ENCODE assay signal across 16 cellular contexts in genomic region chr6:137093183-137094069, GRCh38. TPM values are rescaled to one million over a fixed set of nuclear protein-coding genes. Genes with fewer than 3 reads are reported as not detected.
DNase-seq lines count a peak whose midpoint lies in the region; ATAC-seq and TF ChIP-seq lines count a peak whose summit lies in the region.
"Had no signal": no experiment of that assay in that cellular context is flagged by ENCODE, and none has a peak within 500 bp of the region (broad histone marks: within the 10 kb centered on the region; RNA-seq: fewer than 3 reads in every experiment).

No MANE protein-coding gene starts in this region.

- CTCF ChIA-PET in activated CD4-positive, alpha-beta T cell treated with anti-CD3 and anti-CD28 coated beads for 36 hours (lab: Charles Lee): interaction anchor here (0.6 to 3.2 kb wide), 25 partner anchors 10 to 981 kb away, joined by 3 to 30 read pairs (median 4); no protein-coding TSS in a partner anchor

- H3K27ac Mint-ChIP-seq in activated CD4-positive, alpha-beta T cell treated with anti-CD3 and anti-CD28 coated beads for 36 hours: no peak overlapping the region
- no peak overlapping the region for H3K27ac Mint-ChIP-seq in T-helper 17 cell
- H3K27ac Mint-ChIP-seq: HFFc6 had no signal

- H3K36me3 ChIP-seq in mucosa of descending colon (ENCODE audit: low read depth): no peaks in the 10 kb centered on the region
- no peaks in the 10 kb centered on the region for H3K36me3 ChIP-seq in tibial artery

- intact Hi-C loops in activated CD4-positive, alpha-beta T cell treated with anti-CD3 and anti-CD28 coated beads for 36 hours (cut with DNase I, micrococcal nuclease): loop anchor here (1.0 to 10.0 kb wide), 10 partner anchors 64 to 1011 kb away; partner anchors contain the start of gene PERP (in 1 of the 2)
- intact Hi-C loops in mucosa of descending colon (cut with DNase I, micrococcal nuclease) (loop anchor here (10.0 kb wide), 2 partner anchors 221 to 551 kb away; no protein-coding TSS in a partner anchor), tibial artery (cut with DNase I; ENCODE audit: low total_unique reads) (loop anchor here (10.0 kb wide), 1 partner anchor 221 kb away; no protein-coding TSS in a partner anchor)

- DNase-seq in activated CD4-positive, alpha-beta T cell treated with anti-CD3 and anti-CD28 coated beads for 36 hours: no peak
- DNase-seq in activated CD4-positive, alpha-beta T cell treated with anti-CD3 and anti-CD28 coated beads, Interleukin-2, amount 50 U/mL, for 48 hours: no peak
- DNase-seq in GM13977 (ENCODE audit: low spot score) (peak; percentile 33), T-helper 17 cell (no peak), mucosa of descending colon (peak in 1 of 3 donors; percentile 28), tibial artery (no peak), DMS53 (lab: John Stamatoyannopoulos, UW) (no peak)
- no peak for DNase-seq in effector CD8-positive, alpha-beta T cell (lab: John Stamatoyannopoulos, UW)
- DNase-seq: NCI-H1436 treated with DMSO at 0.1 percent for 48 hours, NCI-H2081 treated with DMSO at 0.1 percent for 48 hours had no signal

- peak; percentile 45 for ATAC-seq in activated CD4-positive, alpha-beta T cell treated with anti-CD3 and anti-CD28 coated beads for 36 hours
- no peak for ATAC-seq in T-helper 17 cell
- peak; percentile 68 for ATAC-seq in mucosa of descending colon

- H3K9me3 Mint-ChIP-seq in activated CD4-positive, alpha-beta T cell treated with anti-CD3 and anti-CD28 coated beads for 36 hours (ENCODE audit: low read depth): no peaks in the 10 kb centered on the region
- H3K9me3 Mint-ChIP-seq: CD4-positive, CD25-positive, alpha-beta regulatory T cell; HFFc6 had no signal

- TF ChIP-seq CTCF in GM13977 (IDR thresholded peaks at IDR 0.05; ENCODE audit: extremely low read depth, insufficient read depth, missing control alignments) (no peak), mucosa of descending colon (IDR thresholded peaks at IDR 0.05) (no peak), tibial artery (IDR thresholded peaks at IDR 0.05) (no peak)

- H3K9me3 ChIP-seq in T-helper 17 cell (ENCODE audit: control insufficient read depth, low read length, poor library complexity, severe bottlenecking): no peaks in the 10 kb centered on the region
- no peaks in the 10 kb centered on the region for H3K9me3 ChIP-seq in mucosa of descending colon
- H3K9me3 ChIP-seq in tibial artery: no peaks in the 10 kb centered on the region

- no peaks in the 10 kb centered on the region for H3K36me3 Mint-ChIP-seq in activated CD4-positive, alpha-beta T cell treated with anti-CD3 and anti-CD28 coated beads for 36 hours (ENCODE audit: low read depth)
- H3K36me3 Mint-ChIP-seq in T-helper 17 cell (ENCODE audit: low read depth): no peaks in the 10 kb centered on the region
- H3K36me3 Mint-ChIP-seq: CD4-positive, CD25-positive, alpha-beta regulatory T cell had no signal

- no peak overlapping the region for H3K4me3 Mint-ChIP-seq in activated CD4-positive, alpha-beta T cell treated with anti-CD3 and anti-CD28 coated beads for 36 hours
- H3K4me3 Mint-ChIP-seq in T-helper 17 cell: peak overlapping the region; percentile 15
- H3K4me3 Mint-ChIP-seq: CD4-positive, CD25-positive, alpha-beta regulatory T cell; HFFc6 had no signal

- POLR2A ChIA-PET in activated CD4-positive, alpha-beta T cell treated with anti-CD3 and anti-CD28 coated beads for 36 hours (lab: Charles Lee): no interaction called here

- H3K27me3 Mint-ChIP-seq in activated CD4-positive, alpha-beta T cell treated with anti-CD3 and anti-CD28 coated beads for 36 hours: peaks cover 2% of the 10 kb centered on the region
- H3K27me3 Mint-ChIP-seq in T-helper 17 cell: peaks cover 16% of the 10 kb centered on the region
- H3K27me3 Mint-ChIP-seq: CD4-positive, CD25-positive, alpha-beta regulatory T cell had no signal

- H3K27me3 ChIP-seq in tibial artery: no peaks in the 10 kb centered on the region

- in situ Hi-C loops in GM13977 (cut with MboI; ENCODE audit: low pct_unique_long_range_greater_than_20kb, low sequenced_read_pairs, unreplicated experiment): loop anchor here (10.0 to 25.0 kb wide), 2 partner anchors 221 to 544 kb away; no protein-coding TSS in a partner anchor

- no peak overlapping the region for H3K27ac ChIP-seq in tibial artery
- H3K27ac ChIP-seq: PC-9 had no signal

- H3K4me1 ChIP-seq in mucosa of descending colon (ENCODE audit: low read depth): peaks cover 9% of the 10 kb centered on the region
- H3K4me1 ChIP-seq in tibial artery: no peaks in the 10 kb centered on the region

- H3K4me3 ChIP-seq in mucosa of descending colon (no peak overlapping the region), tibial artery (no peak overlapping the region)
- H3K4me3 ChIP-seq: PC-9 had no signal

- H3K4me1 Mint-ChIP-seq in activated CD4-positive, alpha-beta T cell treated with anti-CD3 and anti-CD28 coated beads for 36 hours: peaks cover 17% of the 10 kb centered on the region
- peaks cover 18% of the 10 kb centered on the region for H3K4me1 Mint-ChIP-seq in T-helper 17 cell
- H3K4me1 Mint-ChIP-seq: CD4-positive, CD25-positive, alpha-beta regulatory T cell had no signal

RNA-seq across cellular contexts. Expression of gene IL20RA, which starts 48.7 kb away (rescaled TPM):
- total RNA-seq in activated CD4-positive, alpha-beta T cell treated with anti-CD3 and anti-CD28 coated beads for 36 hours: not detected
- total RNA-seq in T-helper 17 cell (not detected), mucosa of descending colon (10 to 100 TPM in 2 of 3 donors, 1 to 10 TPM in 1; 3.2 to 12.2 (median 11.6) TPM)
- total RNA-seq: A172; CD4-positive, CD25-positive, alpha-beta regulatory T cell; G401; HFFc6; IMR-90 had no signal

Comparison
In these comparisons a context has a peak if more than half of its experiments do, and no peak if none do; other contexts are left out.
1. RNA of gene IL20RA, which starts 48.7 kb away (total RNA-seq): 3.2 to 12.2 TPM in mucosa of descending colon; not detected in T-helper 17 cell and not detected in activated CD4-positive, alpha-beta T cell treated with anti-CD3 and anti-CD28 coated beads for 36 hours; every median in the first group is over 4 times any median in the second.